29 cellular contexts compared by ENCODE assay signal in the genomic region with DNA sequence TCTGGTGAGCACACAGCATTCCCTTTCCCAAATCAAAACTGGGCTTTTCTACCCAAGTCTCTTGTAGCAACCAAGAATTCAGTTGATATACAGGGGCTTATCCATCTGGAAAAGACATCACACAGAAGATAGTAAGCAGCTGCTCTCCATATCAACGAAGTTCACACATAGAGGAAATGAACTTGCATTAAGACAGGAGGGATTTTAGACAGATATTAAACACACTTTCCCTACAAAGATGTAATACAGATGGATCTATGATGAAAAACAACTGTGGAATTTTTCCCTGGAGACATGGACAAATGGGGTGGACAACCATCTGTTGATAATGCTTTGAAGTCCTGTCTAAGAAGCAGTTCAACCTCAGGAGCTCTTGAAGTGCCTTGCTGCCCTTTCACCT.
"Had no signal": no experiment of that assay in that cellular context is flagged by ENCODE, and none has a peak within 500 bp of the region (broad histone marks: within the 10 kb centered on the region; RNA-seq: fewer than 3 reads in every experiment).

No MANE protein-coding gene starts in this region.

- ATAC-seq: gastroesophageal sphincter; left lobe of liver; natural killer cell; right lobe of liver; stimulated activated naive CD8-positive, alpha-beta T cell treated with anti-CD3 and anti-CD28 coated beads, Interleukin-15, Interleukin-2, amounts not matched to agents 100 U/mL and 50 U/mL, for 24 hours had no signal

- H3K4me1 Mint-ChIP-seq: immature natural killer cell, natural killer cell had no signal

- H3K27me3 ChIP-seq: breast epithelium, colonic mucosa, esophagus squamous epithelium, gastroesophageal sphincter, right lobe of liver, testis, transverse colon had no signal

- H3K27ac Mint-ChIP-seq: activated T-helper 1 cell treated with anti-CD3 and anti-CD28 coated beads, Interleukin-12 subunit alpha, Interleukin-12 subunit beta, Interleukin-2, Interleukin-4 antibody, amounts not matched to agents 30 ng/mL and 10 ng/mL and 1 ng/mL, durations not matched to agents 14 hours and 24 hours and 36 hours; immature natural killer cell; natural killer cell; T-helper 1 cell treated with Interleukin-12 subunit alpha and Interleukin-12 subunit beta and Interleukin-4 antibody, amounts not matched to agents 30 μg/mL and 1 μg/mL, for 36 hours had no signal

- H3K36me3 ChIP-seq: breast epithelium, colonic mucosa, esophagus squamous epithelium, gastroesophageal sphincter, right lobe of liver, transverse colon had no signal

- H3K4me3 ChIP-seq: breast epithelium, colonic mucosa, esophagus squamous epithelium, gastroesophageal sphincter, lung, right lobe of liver, testis, transverse colon had no signal

- H3K4me1 ChIP-seq: breast epithelium, colonic mucosa, esophagus squamous epithelium, right lobe of liver, testis, transverse colon had no signal

- DNase-seq: activated CD4-positive, alpha-beta T cell treated with anti-CD3 and anti-CD28 coated beads for 48 hours; activated CD4-positive, alpha-beta T cell treated with anti-CD3 and anti-CD28 coated beads, Interleukin-2, amount 50 U/mL, for 48 hours; activated CD8-positive, alpha-beta memory T cell treated with anti-CD3 and anti-CD28 coated beads for 24 hours; activated gamma-delta T cell; activated naive CD4-positive, alpha-beta T cell treated with anti-CD3 and anti-CD28 coated beads, Interleukin-2, amount 50 U/mL, for 16 hours; amygdala; colonic mucosa; effector CD8-positive, alpha-beta T cell; esophagus squamous epithelium; hypothalamus; immature natural killer cell; kidney; mesendoderm; natural killer cell; posterior cingulate gyrus; right lobe of liver; stimulated activated CD4-positive, alpha-beta T cell treated with anti-CD3 and anti-CD28 coated beads, Interleukin-4, amount 100 ng/mL, for 1 hour; stimulated activated naive CD8-positive, alpha-beta T cell treated with anti-CD3 and anti-CD28 coated beads, Interleukin-15, Interleukin-2, amounts not matched to agents 100 U/mL and 50 U/mL, for 24 hours; T-helper 9 cell; testis; transverse colon had no signal

- H3K4me3 Mint-ChIP-seq: activated T-helper 1 cell treated with anti-CD3 and anti-CD28 coated beads, Interleukin-12 subunit alpha, Interleukin-12 subunit beta, Interleukin-2, Interleukin-4 antibody, amounts not matched to agents 30 ng/mL and 10 ng/mL and 1 ng/mL, durations not matched to agents 14 hours and 24 hours and 36 hours; immature natural killer cell; natural killer cell; T-helper 1 cell treated with Interleukin-12 subunit alpha and Interleukin-12 subunit beta and Interleukin-4 antibody, amounts not matched to agents 30 μg/mL and 1 μg/mL, for 36 hours had no signal

- H3K9me3 Mint-ChIP-seq: activated T-helper 1 cell treated with anti-CD3 and anti-CD28 coated beads, Interleukin-12 subunit alpha, Interleukin-12 subunit beta, Interleukin-2, Interleukin-4 antibody, amounts not matched to agents 30 ng/mL and 10 ng/mL and 1 ng/mL, durations not matched to agents 14 hours and 24 hours and 36 hours; natural killer cell; T-helper 1 cell treated with Interleukin-12 subunit alpha and Interleukin-12 subunit beta and Interleukin-4 antibody, amounts not matched to agents 30 μg/mL and 1 μg/mL, for 36 hours had no signal

- H3K27ac ChIP-seq: breast epithelium, colonic mucosa, epithelial cell of prostate, esophagus squamous epithelium, gastroesophageal sphincter, right lobe of liver, testis, transverse colon, VCaP had no signal

- H3K36me3 Mint-ChIP-seq: immature natural killer cell, natural killer cell had no signal

- H3K9me3 ChIP-seq: breast epithelium, colonic mucosa, esophagus squamous epithelium, gastroesophageal sphincter, right lobe of liver, testis, transverse colon had no signal
